ENCODE assay signal across 28 cellular contexts in genomic region chr9:77632652-77633051, GRCh38. TPM values are rescaled to one million over a fixed set of nuclear protein-coding genes. Genes with fewer than 3 reads are reported as not detected.
"Had no signal": no experiment of that assay in that cellular context is flagged by ENCODE, and none has a peak within 500 bp of the region (broad histone marks: within the 10 kb centered on the region; RNA-seq: fewer than 3 reads in every experiment).

No MANE protein-coding gene starts in this region.

- H3K4me1 ChIP-seq: colonic mucosa, esophagus muscularis mucosa, foreskin keratinocyte, gastroesophageal sphincter, lower lobe of right lung, neural progenitor cell, psoas muscle, sigmoid colon, testis, tibial nerve, upper lobe of left lung had no signal

- FAIRE-seq: endothelial cell of umbilical vein, urothelium cell line had no signal

- H3K9me3 ChIP-seq: colonic mucosa, esophagus muscularis mucosa, lower lobe of right lung, psoas muscle, sigmoid colon, testis, upper lobe of left lung had no signal

- H3K4me3 ChIP-seq: colonic mucosa, esophagus muscularis mucosa, gastroesophageal sphincter, lower lobe of right lung, neural progenitor cell, psoas muscle, sigmoid colon, testis, tibial nerve, upper lobe of left lung had no signal

- DNase-seq: colonic mucosa; effector CD8-positive, alpha-beta T cell; foreskin keratinocyte; immature natural killer cell; islet precursor cell; kidney glomerular epithelial cell; left colon; left ventricle myocardium superior; lower lobe of right lung; posterior cingulate gyrus; psoas muscle; right cardiac atrium; sigmoid colon; stimulated activated CD4-positive, alpha-beta T cell treated with anti-CD3 and anti-CD28 coated beads, Interleukin-2, amount 100 ng/mL, for 24 hours; stimulated activated CD4-positive, alpha-beta T cell treated with anti-CD3 and anti-CD28 coated beads, Interleukin-4, amount 100 ng/mL, for 24 hours; stimulated activated naive CD8-positive, alpha-beta T cell treated with anti-CD3 and anti-CD28 coated beads, Interleukin-15, Interleukin-2, amounts not matched to agents 100 U/mL and 50 U/mL, for 24 hours; testis had no signal

- H3K27me3 Mint-ChIP-seq: dendritic cell treated with granulocyte-macrophage colony-stimulating factor and Interleukin-4, amounts not matched to agents 40 ng/mL and 50 ng/mL, for 4 days; stimulated activated memory B cell treated with anti-CD40 and anti-IgM and Interleukin-4, amounts not matched to agents 10 μg/mL and 1 μg/mL and 100 μg/mL, for 72 hours had no signal

- H3K9ac ChIP-seq: neural progenitor cell had no signal

- H3K36me3 ChIP-seq: colonic mucosa, esophagus muscularis mucosa, gastroesophageal sphincter, lower lobe of right lung, neural progenitor cell, sigmoid colon, tibial nerve, upper lobe of left lung had no signal

- H3K27me3 ChIP-seq: colonic mucosa, esophagus muscularis mucosa, gastroesophageal sphincter, neural progenitor cell, sigmoid colon, testis, tibial nerve, upper lobe of left lung had no signal

- H3K9me3 Mint-ChIP-seq: dendritic cell treated with granulocyte-macrophage colony-stimulating factor and Interleukin-4, amounts not matched to agents 40 ng/mL and 50 ng/mL, for 4 days; immature natural killer cell; neural progenitor cell had no signal

- H3K4me2 ChIP-seq: neural progenitor cell had no signal

- H3K27ac Mint-ChIP-seq: dendritic cell treated with granulocyte-macrophage colony-stimulating factor and Interleukin-4, amounts not matched to agents 40 ng/mL and 50 ng/mL, for 4 days; immature natural killer cell; nephron; neural progenitor cell; stimulated activated memory B cell treated with anti-CD40 and anti-IgM and Interleukin-4, amounts not matched to agents 10 μg/mL and 1 μg/mL and 100 μg/mL, for 72 hours had no signal

- H3K4me1 Mint-ChIP-seq: immature natural killer cell; neural progenitor cell; stimulated activated memory B cell treated with anti-CD40 and anti-IgM and Interleukin-4, amounts not matched to agents 10 μg/mL and 1 μg/mL and 100 μg/mL, for 72 hours had no signal

- H3K4me3 Mint-ChIP-seq: dendritic cell treated with granulocyte-macrophage colony-stimulating factor and Interleukin-4, amounts not matched to agents 40 ng/mL and 50 ng/mL, for 4 days; immature natural killer cell; nephron; neural progenitor cell; stimulated activated memory B cell treated with anti-CD40 and anti-IgM and Interleukin-4, amounts not matched to agents 10 μg/mL and 1 μg/mL and 100 μg/mL, for 72 hours had no signal

- H3K36me3 Mint-ChIP-seq: immature natural killer cell; neural progenitor cell; stimulated activated memory B cell treated with anti-CD40 and anti-IgM and Interleukin-4, amounts not matched to agents 10 μg/mL and 1 μg/mL and 100 μg/mL, for 72 hours had no signal

- H3K27ac ChIP-seq: colonic mucosa, esophagus muscularis mucosa, foreskin keratinocyte, gastroesophageal sphincter, lower lobe of right lung, neural progenitor cell, psoas muscle, sigmoid colon, testis, tibial nerve, upper lobe of left lung had no signal

- ATAC-seq: foreskin keratinocyte; gastroesophageal sphincter; left colon; left ventricle myocardium superior; lower lobe of right lung; psoas muscle; right cardiac atrium; stimulated activated memory B cell treated with anti-CD40 and anti-IgM and Interleukin-4, amounts not matched to agents 10 μg/mL and 1 μg/mL and 100 μg/mL, for 72 hours; stimulated activated naive CD8-positive, alpha-beta T cell treated with anti-CD3 and anti-CD28 coated beads, Interleukin-15, Interleukin-2, amounts not matched to agents 100 U/mL and 50 U/mL, for 24 hours had no signal

- H2AFZ ChIP-seq: neural progenitor cell had no signal

RNA-seq across cellular contexts. Expression of gene GNA14, which starts 15.5 kb away (rescaled TPM):
- total RNA-seq: foreskin keratinocyte, osteocyte had no signal
- polyA plus RNA-seq: foreskin keratinocyte, immature natural killer cell had no signal
